ENCODE assay signal across 16 cellular contexts in the genomic region with DNA sequence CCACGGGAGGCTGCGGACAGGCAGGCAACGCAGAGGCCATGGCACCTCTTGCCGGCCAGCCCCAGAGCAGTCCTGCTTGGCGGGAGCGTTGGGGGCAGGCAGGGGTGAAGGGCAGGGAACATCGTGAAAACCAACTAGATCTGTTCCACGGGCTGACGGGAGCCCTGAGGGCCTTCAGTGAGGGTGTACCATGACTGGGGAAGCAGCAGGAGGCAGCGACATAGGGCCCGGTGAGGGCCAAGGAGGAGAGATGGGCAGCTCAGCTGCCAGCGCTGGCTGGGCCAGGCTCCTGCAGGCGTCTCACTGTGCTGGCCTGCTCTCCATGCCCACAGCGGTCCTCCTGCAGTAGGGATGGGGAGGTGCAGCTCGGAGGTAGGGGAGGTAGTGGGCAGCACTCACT.
"Had no signal": no experiment of that assay in that cellular context is flagged by ENCODE, and none has a peak within 500 bp of the region (broad histone marks: within the 10 kb centered on the region; RNA-seq: fewer than 3 reads in every experiment).

No MANE protein-coding gene starts in this region.

- ATAC-seq: left lobe of liver had no signal

- H3K9me3 Mint-ChIP-seq: nephron had no signal

- DNase-seq: effector CD4-positive, alpha-beta T cell; foreskin melanocyte; heart right ventricle; hypothalamus; mesenchymal stem cell; midbrain; posterior cingulate gyrus; sigmoid colon; stimulated activated CD4-positive, alpha-beta T cell treated with anti-CD3 and anti-CD28 coated beads, Interleukin-2, amount 100 ng/mL, for 24 hours; stimulated activated CD4-positive, alpha-beta T cell treated with anti-CD3 and anti-CD28 coated beads, Interleukin-4, amount 100 ng/mL, for 4 hours; stimulated activated naive CD4-positive, alpha-beta T cell; stomach; substantia nigra; trophoblast cell had no signal

- H3K4me3 Mint-ChIP-seq: nephron had no signal
